In genomic region chr19:48752511-48753365, GRCh38 we compare ENCODE assay signal across 8 cellular contexts. TPM values are rescaled to one million over a fixed set of nuclear protein-coding genes. Genes with fewer than 3 reads are reported as not detected.
DNase-seq lines count a peak whose midpoint lies in the region; ATAC-seq, FAIRE-seq and TF ChIP-seq lines count a peak whose summit lies in the region.

Gene FUT1, minus strand, starts transcription at chr19:48752641. Its CDS starts 1,360 bp downstream, at chr19:48751281.

- H3K4me2 ChIP-seq in IMR-90 (ENCODE audit: low read depth, low read length) (peak within 1 kb of the TSS; percentile 46), mammary epithelial cell (ENCODE audit: insufficient read depth, low read depth, low read length) (peak within 1 kb of the TSS; percentile 87)

- no peaks in the 10 kb centered on the region for H3K9me1 ChIP-seq in IMR-90 (ENCODE audit: insufficient read depth, low read length)

- H3K27me3 ChIP-seq in IMR-90 (ENCODE audit: control insufficient read depth, insufficient read depth, low read length) = peaks cover 35% of the 10 kb centered on the region
- H3K27me3 ChIP-seq in mammary epithelial cell (ENCODE audit: insufficient read depth, low read length) = no peaks in the 10 kb centered on the region

- POLR2A ChIA-PET in IMR-90 (lab: Charles Lee; ENCODE audit: unreplicated experiment) = no interaction called here

- H3K4me3 ChIP-seq in IMR-90 (ENCODE audit: insufficient read depth, low read depth, low read length) = peak within 1 kb of the TSS; percentile 18; the same call in 1 of the 2 replicates
- H3K4me3 ChIP-seq in mammary epithelial cell (replicated peaks in 1 of 3; ENCODE audit: insufficient read depth in 1 of 3, low read depth in 2 of 3, low read length in 3 of 3) = peak within 1 kb of the TSS; percentile 68 to 85 (median 81)

- ATAC-seq in IMR-90 (ENCODE audit: low read depth) = peak; percentile 90
- ATAC-seq in stimulated activated naive B cell treated with anti-CD40 and anti-IgM and Interleukin-4, amounts not matched to agents 10 μg/mL and 1 μg/mL and 100 μg/mL, for 72 hours (replicated peaks) = peak; percentile 60 to 72

- H2BK5ac ChIP-seq in IMR-90 (ENCODE audit: low read depth, low read length, poor library complexity, severe bottlenecking) = no peak within 1 kb of the TSS

- 1% methylated on average over 32 of the region's 73 CpGs; no CpG with 5 or more reads in 1 of the 2 experiments for WGBS in IMR-90 (ENCODE audit: extremely low coverage in 2 of 2, insufficient read length in 1 of 2), 2 experiments
- WGBS in mammary epithelial cell (ENCODE audit: low coverage, missing lambda C conversion rate) = 0% methylated on average over 12 of the region's 73 CpGs

- H3K79me2 ChIP-seq in mammary epithelial cell (ENCODE audit: insufficient read depth, low read length) = peaks cover 40% of the 10 kb centered on the region

- H3K4me3 Mint-ChIP-seq in stimulated activated naive B cell treated with anti-CD40 and anti-IgM and Interleukin-4, amounts not matched to agents 10 μg/mL and 1 μg/mL and 100 μg/mL, for 72 hours = peak within 1 kb of the TSS; percentile 61 to 82

- H2AK5ac ChIP-seq in IMR-90 (ENCODE audit: low read depth, low read length) = no peak within 1 kb of the TSS

- H2AFZ ChIP-seq in IMR-90 (replicated peaks; ENCODE audit: low read length, poor library complexity) = peak within 1 kb of the TSS; percentile 88
- H2AFZ ChIP-seq in mammary epithelial cell (ENCODE audit: low read depth, low read length) = peak within 1 kb of the TSS; percentile 76

- H2AK9ac ChIP-seq in IMR-90 (replicated peaks; ENCODE audit: low read depth, low read length, poor library complexity) = peak within 1 kb of the TSS; percentile 75

- H4K5ac ChIP-seq in IMR-90 (ENCODE audit: low read depth, low read length) = no peak within 1 kb of the TSS

- H2BK15ac ChIP-seq in IMR-90 (ENCODE audit: low read depth, low read length) = no peak within 1 kb of the TSS

- H3K4ac ChIP-seq in IMR-90 (ENCODE audit: low read depth, low read length) = 0 out of 2 replicates have a peak within 1 kb of the TSS, but pooled peaks have one; percentile 9

- TF ChIP-seq POLR2A in IMR-90 (IDR thresholded peaks at IDR 0.05; ENCODE audit: low read depth, low read length) = no peak

- H3K9me3 Mint-ChIP-seq in stimulated activated naive B cell treated with anti-CD40 and anti-IgM and Interleukin-4, amounts not matched to agents 10 μg/mL and 1 μg/mL and 100 μg/mL, for 72 hours = no peaks in the 10 kb centered on the region

- H3K23ac ChIP-seq in IMR-90 (ENCODE audit: low read depth, low read length) = no peak within 1 kb of the TSS

- H3K36me3 ChIP-seq in IMR-90 (ENCODE audit: control insufficient read depth, insufficient read depth, low read length) = no peaks in the 10 kb centered on the region
- no peaks in the 10 kb centered on the region for H3K36me3 ChIP-seq in mammary epithelial cell (ENCODE audit: insufficient read depth, low read length)

- H3K4me1 Mint-ChIP-seq in stimulated activated naive B cell treated with anti-CD40 and anti-IgM and Interleukin-4, amounts not matched to agents 10 μg/mL and 1 μg/mL and 100 μg/mL, for 72 hours = peaks cover 13 to 17% of the 10 kb centered on the region in 2 donors

- peak within 1 kb of the TSS; percentile 87 for H3K27ac ChIP-seq in C4-2B
- no peak within 1 kb of the TSS for H3K27ac ChIP-seq in IMR-90 (ENCODE audit: insufficient read depth, low read length)
- H3K27ac ChIP-seq in mammary epithelial cell (ENCODE audit: insufficient read depth, low read depth, low read length) = peak within 1 kb of the TSS; percentile 51

- no peak within 1 kb of the TSS for H3K9ac ChIP-seq in IMR-90 (ENCODE audit: low read depth, low read length)
- peak within 1 kb of the TSS; percentile 69 for H3K9ac ChIP-seq in mammary epithelial cell (ENCODE audit: insufficient read depth, low read length)

- H3K4me1 ChIP-seq in IMR-90 (ENCODE audit: control insufficient read depth, insufficient read depth, low read length) (peaks cover 4% of the 10 kb centered on the region; the same call in 1 of the 2 replicates), mammary epithelial cell (ENCODE audit: insufficient read depth, low read length) (peaks cover 4% of the 10 kb centered on the region)

- no peak within 1 kb of the TSS for H3K56ac ChIP-seq in IMR-90 (ENCODE audit: extremely low read depth, insufficient read depth, low read length)

- no TSS peak for BruUV-seq in IMR-90 (replicated peaks; lab: Mats Ljungman, UMichigan)
- no TSS peak for BruUV-seq in mammary epithelial cell (replicated peaks; lab: Mats Ljungman, UMichigan)

- CTCF ChIA-PET in IMR-90 (lab: Yijun Ruan, JAX) = no interaction called here
- CTCF ChIA-PET in mammary epithelial cell (lab: Charles Lee; ENCODE audit: low non-redundant PET) = no interaction called here

- H4K20me1 ChIP-seq in IMR-90 (ENCODE audit: insufficient read depth, low read length) (no peaks in the 10 kb centered on the region), mammary epithelial cell (ENCODE audit: insufficient read depth, low read length) (no peaks in the 10 kb centered on the region)

- no peak within 1 kb of the TSS; a peak in 1 of 4 replicates for H4K8ac ChIP-seq in IMR-90 (ENCODE audit: low read depth in 2 of 2, low read length in 2 of 2)

- DNase-seq in IMR-90 (no peak), SHP77 (lab: John Stamatoyannopoulos, UW) (peak; percentile 80 to 81), mammary epithelial cell (peak; percentile 97), iris pigment epithelial cell (ENCODE audit: low read depth) (peak; percentile 31), MV-4-11 (lab: John Stamatoyannopoulos, UW) (no peak), RCC 7860 (ENCODE audit: low spot score) (no peak)
- no peak for DNase-seq in stimulated activated naive B cell treated with anti-CD40 and anti-IgM and Interleukin-4, amounts not matched to agents 10 μg/mL and 1 μg/mL and 100 μg/mL, for 72 hours

- intact Hi-C loops in IMR-90 (cut with micrococcal nuclease) (no loop called here), mammary epithelial cell (cut with micrococcal nuclease) (loop anchor here (1.0 to 5.0 kb wide), 2 partner anchors 38 to 105 kb away; partner anchors contain the start of gene CA11)

- H3K36me3 Mint-ChIP-seq in stimulated activated naive B cell treated with anti-CD40 and anti-IgM and Interleukin-4, amounts not matched to agents 10 μg/mL and 1 μg/mL and 100 μg/mL, for 72 hours = no peaks in the 10 kb centered on the region

- dilution Hi-C loops in IMR-90 (cut with HindIII; ENCODE audit: low sequenced_read_pairs, unreplicated experiment) = no loop called here
- dilution Hi-C loops in mammary epithelial cell (cut with HindIII; ENCODE audit: low sequenced_read_pairs) = no loop called here

- no peak for FAIRE-seq in RCC 7860 (lab: Jason Lieb, UNC)

- H3K14ac ChIP-seq in IMR-90 (replicated peaks; ENCODE audit: low read depth, low read length) = peak within 1 kb of the TSS; percentile 41; the same call in 1 of the 2 replicates

- TF ChIP-seq RAD21 in IMR-90 (IDR thresholded peaks at IDR 0.05; ENCODE audit: low read length) = no peak

- H3K18ac ChIP-seq in IMR-90 (ENCODE audit: low read depth, low read length) = no peak within 1 kb of the TSS

- in situ Hi-C loops in IMR-90 (cut with MboI; ENCODE audit: low sequenced_read_pairs) (no loop called here), mammary epithelial cell (cut with MboI; ENCODE audit: low sequenced_read_pairs in 2 of 2) (no loop called here)

- no peaks in the 10 kb centered on the region for H3K9me3 ChIP-seq in IMR-90 (ENCODE audit: control insufficient read depth, insufficient read depth, low read length)
- no peaks in the 10 kb centered on the region for H3K9me3 ChIP-seq in mammary epithelial cell (replicated peaks; ENCODE audit: insufficient read depth, low read length)

- no peak within 1 kb of the TSS for H3K27ac Mint-ChIP-seq in stimulated activated naive B cell treated with anti-CD40 and anti-IgM and Interleukin-4, amounts not matched to agents 10 μg/mL and 1 μg/mL and 100 μg/mL, for 72 hours

- TF ChIP-seq CTCF in C4-2B (conservative IDR thresholded peaks at IDR 0.05) (no peak; the same call in 1 of the 2 replicates), IMR-90 (conservative IDR thresholded peaks at IDR 0.05; ENCODE audit: low read depth, low read length) (no peak), mammary epithelial cell (conservative IDR thresholded peaks at IDR 0.05 in 1 of 2, IDR thresholded peaks at IDR 0.05 in 1 of 2; ENCODE audit: extremely low read depth in 1 of 2, insufficient read depth in 1 of 2, low read depth in 1 of 2, low read length in 2 of 2) (peak in 1 of 2 donors; percentile 5)

- H3K27me3 Mint-ChIP-seq in stimulated activated naive B cell treated with anti-CD40 and anti-IgM and Interleukin-4, amounts not matched to agents 10 μg/mL and 1 μg/mL and 100 μg/mL, for 72 hours = peaks cover 41 to 75% of the 10 kb centered on the region in 2 donors

- no peak within 1 kb of the TSS for H2BK20ac ChIP-seq in IMR-90 (ENCODE audit: low read depth, low read length)

- no peak within 1 kb of the TSS for H4K91ac ChIP-seq in IMR-90 (ENCODE audit: insufficient read depth, low read depth, low read length)

- H2BK120ac ChIP-seq in IMR-90 (ENCODE audit: low read depth, low read length) = no peak within 1 kb of the TSS

- H3K79me1 ChIP-seq in IMR-90 (ENCODE audit: low read depth in 1 of 2, low read length in 2 of 2) = no peaks in the 10 kb centered on the region

TF ChIP-seq in IMR-90, 13 proteins besides CTCF, POLR2A, EP300 and RAD21:
- no peak for TF ChIP-seq FOS (IDR thresholded peaks at IDR 0.05; ENCODE audit: low read depth, low read length)
- no peak for TF ChIP-seq MXI1 (IDR thresholded peaks at IDR 0.05; ENCODE audit: borderline replicate concordance, low read depth, low read length)
- no peak for TF ChIP-seq CHD1 (IDR thresholded peaks at IDR 0.05; ENCODE audit: low read depth, low read length)
- TF ChIP-seq RFX5 (IDR thresholded peaks at IDR 0.05; ENCODE audit: low read depth, low read length) = no peak
- no peak for TF ChIP-seq MAFK (IDR thresholded peaks at IDR 0.05; ENCODE audit: low read depth, low read length)
- TF ChIP-seq, protein P1, sequence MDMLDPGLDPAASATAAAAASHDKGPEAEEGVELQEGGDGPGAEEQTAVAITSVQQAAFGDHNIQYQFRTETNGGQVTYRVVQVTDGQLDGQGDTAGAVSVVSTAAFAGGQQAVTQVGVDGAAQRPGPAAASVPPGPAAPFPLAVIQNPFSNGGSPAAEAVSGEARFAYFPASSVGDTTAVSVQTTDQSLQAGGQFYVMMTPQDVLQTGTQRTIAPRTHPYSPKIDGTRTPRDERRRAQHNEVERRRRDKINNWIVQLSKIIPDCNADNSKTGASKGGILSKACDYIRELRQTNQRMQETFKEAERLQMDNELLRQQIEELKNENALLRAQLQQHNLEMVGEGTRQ (IDR thresholded peaks at IDR 0.05; ENCODE audit: low read depth, low read length) = no peak

RNA-seq across cellular contexts. Expression of gene FUT1, which starts in this region (rescaled TPM):
- under 0.01 and 0.18 TPM in 2 replicates for total RNA-seq in IMR-90 (2012; rRNA removed)
- 0.03 and 0.09 TPM in 2 replicates for polyA plus RNA-seq in IMR-90 (2012; rRNA removed)
- polyA plus RNA-seq in IMR-90 (2012; cell fraction: cytosol; rRNA removed) = 0.01 and 0.12 TPM in 2 replicates
- polyA plus RNA-seq in IMR-90 (2012; cell fraction: nucleus; rRNA removed; ENCODE audit: low replicate concordance) = 0.02 and 0.04 TPM in 2 replicates
- 10 to 100 TPM; 13.9 to 15.2 TPM for total RNA-seq in mammary epithelial cell
- polyA plus RNA-seq in mammary epithelial cell = 6.4 TPM
- polyA minus RNA-seq in mammary epithelial cell = 9.0 TPM

Comparison
In these comparisons a context has a peak if more than half of its experiments do, and no peak if none do; other contexts are left out.
1. RNA of gene FUT1 (total RNA-seq): 13.9 to 15.2 TPM in mammary epithelial cell; under 0.01 to 0.18 TPM in IMR-90; every median in the first group is over 10 times any median in the second.
2. Peak in ATAC-seq, H3K4me3 ChIP-seq and H3K4me2 ChIP-seq in IMR-90; RNA of the gene not detected or under 1 TPM.
3. DNase-seq: peak in SHP77 (2 of 2), mammary epithelial cell (single experiment) and iris pigment epithelial cell (single experiment); none in IMR-90 (single experiment), stimulated activated naive B cell treated with anti-CD40 and anti-IgM and Interleukin-4, amounts not matched to agents 10 μg/mL and 1 μg/mL and 100 μg/mL, for 72 hours (single experiment), MV-4-11 (single experiment) and RCC 7860 (single experiment).